ENCODE assay signal across 1 cellular context in the genomic region with DNA sequence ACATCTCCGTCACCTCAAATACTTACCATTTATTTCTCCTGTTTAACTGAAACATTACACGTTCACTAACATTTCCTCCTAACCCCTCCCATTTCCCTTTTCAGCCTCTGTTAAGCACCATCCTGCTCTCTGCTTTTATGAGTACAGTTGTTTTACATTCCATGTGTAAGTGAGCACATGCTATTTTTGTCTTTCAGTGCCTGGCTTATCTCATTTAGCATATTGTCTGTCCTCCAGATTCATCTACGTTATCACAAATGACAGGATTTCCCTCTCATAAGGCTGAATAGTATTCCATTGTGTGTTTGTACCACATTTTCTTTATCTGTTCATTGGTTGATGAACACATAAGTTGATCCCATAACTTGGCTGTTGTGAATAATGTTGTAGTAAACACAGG.
TF ChIP-seq lines count a peak whose summit lies in the region.

No MANE protein-coding gene starts in this region.

TF ChIP-seq in K562, 482 proteins besides CTCF, POLR2A, EP300 and RAD21 (continued from another document and continues in another):
- no peak for TF ChIP-seq STAT6 (CRISPR knock-in tag; IDR thresholded peaks at IDR 0.05)
- no peak for TF ChIP-seq NFRKB (IDR thresholded peaks at IDR 0.05; ENCODE audit: low read depth)
- TF ChIP-seq NRF1 (conservative IDR thresholded peaks at IDR 0.05 in 1 of 2, IDR thresholded peaks at IDR 0.05 in 1 of 2): no peak
- TF ChIP-seq ZNF121 (CRISPR knock-in tag; conservative IDR thresholded peaks at IDR 0.05): no peak
- TF ChIP-seq TEAD2 (tag; IDR thresholded peaks at IDR 0.05): peak; percentile 83
- no peak for TF ChIP-seq HMG20A (CRISPR knock-in tag; conservative IDR thresholded peaks at IDR 0.05)
- TF ChIP-seq ZNF354B (CRISPR knock-in tag; IDR thresholded peaks at IDR 0.05): no peak
- TF ChIP-seq RB1 (IDR thresholded peaks at IDR 0.05; ENCODE audit: low read depth): peak; percentile 63; the same call in 1 of the 2 replicates
- peak; percentile 88 for TF ChIP-seq EP400 (IDR thresholded peaks at IDR 0.05)
- TF ChIP-seq ZNF668 (CRISPR knock-in tag; IDR thresholded peaks at IDR 0.05): no peak
- TF ChIP-seq SRF (CRISPR knock-in tag; IDR thresholded peaks at IDR 0.05): peak in 1 of 2 experiments; percentile 27; a peak in 1 of 4 replicates
- TF ChIP-seq CHCHD3 (CRISPR knock-in tag; IDR thresholded peaks at IDR 0.05): 0 out of 2 replicates have a peak, but pooled peaks have one; percentile 13
- TF ChIP-seq L3MBTL2 (IDR thresholded peaks at IDR 0.05): peak; percentile 76
- TF ChIP-seq, protein P1, sequence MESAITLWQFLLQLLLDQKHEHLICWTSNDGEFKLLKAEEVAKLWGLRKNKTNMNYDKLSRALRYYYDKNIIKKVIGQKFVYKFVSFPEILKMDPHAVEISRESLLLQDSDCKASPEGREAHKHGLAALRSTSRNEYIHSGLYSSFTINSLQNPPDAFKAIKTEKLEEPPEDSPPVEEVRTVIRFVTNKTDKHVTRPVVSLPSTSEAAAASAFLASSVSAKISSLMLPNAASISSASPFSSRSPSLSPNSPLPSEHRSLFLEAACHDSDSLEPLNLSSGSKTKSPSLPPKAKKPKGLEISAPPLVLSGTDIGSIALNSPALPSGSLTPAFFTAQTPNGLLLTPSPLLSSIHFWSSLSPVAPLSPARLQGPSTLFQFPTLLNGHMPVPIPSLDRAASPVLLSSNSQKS (CRISPR knock-in tag; IDR thresholded peaks at IDR 0.05): no peak
- TF ChIP-seq, protein P2, sequence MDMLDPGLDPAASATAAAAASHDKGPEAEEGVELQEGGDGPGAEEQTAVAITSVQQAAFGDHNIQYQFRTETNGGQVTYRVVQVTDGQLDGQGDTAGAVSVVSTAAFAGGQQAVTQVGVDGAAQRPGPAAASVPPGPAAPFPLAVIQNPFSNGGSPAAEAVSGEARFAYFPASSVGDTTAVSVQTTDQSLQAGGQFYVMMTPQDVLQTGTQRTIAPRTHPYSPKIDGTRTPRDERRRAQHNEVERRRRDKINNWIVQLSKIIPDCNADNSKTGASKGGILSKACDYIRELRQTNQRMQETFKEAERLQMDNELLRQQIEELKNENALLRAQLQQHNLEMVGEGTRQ (CRISPR knock-in tag; IDR thresholded peaks at IDR 0.05): no peak
- TF ChIP-seq, protein P3, sequence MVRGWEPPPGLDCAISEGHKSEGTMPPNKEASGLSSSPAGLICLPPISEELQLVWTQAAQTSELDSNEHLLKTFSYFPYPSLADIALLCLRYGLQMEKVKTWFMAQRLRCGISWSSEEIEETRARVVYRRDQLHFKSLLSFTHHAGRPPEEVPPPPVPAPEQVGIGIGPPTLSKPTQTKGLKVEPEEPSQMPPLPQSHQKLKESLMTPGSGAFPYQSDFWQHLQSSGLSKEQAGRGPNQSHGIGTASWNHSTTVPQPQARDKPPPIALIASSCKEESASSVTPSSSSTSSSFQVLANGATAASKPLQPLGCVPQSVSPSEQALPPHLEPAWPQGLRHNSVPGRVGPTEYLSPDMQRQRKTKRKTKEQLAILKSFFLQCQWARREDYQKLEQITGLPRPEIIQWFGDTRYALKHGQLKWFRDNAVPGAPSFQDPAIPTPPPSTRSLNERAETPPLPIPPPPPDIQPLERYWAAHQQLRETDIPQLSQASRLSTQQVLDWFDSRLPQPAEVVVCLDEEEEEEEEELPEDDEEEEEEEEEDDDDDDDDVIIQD (CRISPR knock-in tag; IDR thresholded peaks at IDR 0.05): no peak
- no peak for TF ChIP-seq ZNF316 (IDR thresholded peaks at IDR 0.05)
- TF ChIP-seq SLC30A9 (CRISPR knock-in tag; IDR thresholded peaks at IDR 0.05): no peak
- no peak for TF ChIP-seq NFIX (CRISPR knock-in tag; IDR thresholded peaks at IDR 0.05; ENCODE audit: low read depth)
- TF ChIP-seq TGIF2 (CRISPR knock-in tag; IDR thresholded peaks at IDR 0.05): no peak
- TF ChIP-seq ZC3H4 (CRISPR knock-in tag; IDR thresholded peaks at IDR 0.05; ENCODE audit: borderline replicate concordance): no peak
- peak; percentile 43; the same call in 1 of the 2 replicates for TF ChIP-seq GABPA (tag; conservative IDR thresholded peaks at IDR 0.05; ENCODE audit: low read depth)
- no peak for TF ChIP-seq ZNF134 (CRISPR knock-in tag; conservative IDR thresholded peaks at IDR 0.05)
- peak; percentile 58; the same call in 1 of the 2 replicates for TF ChIP-seq RNF2 (IDR thresholded peaks at IDR 0.05)
- TF ChIP-seq KAT7 (CRISPR knock-in tag; IDR thresholded peaks at IDR 0.05; ENCODE audit: borderline replicate concordance): no peak
- no peak for TF ChIP-seq SNIP1 (IDR thresholded peaks at IDR 0.05; ENCODE audit: low read depth)
- no peak for TF ChIP-seq HNRNPK (IDR thresholded peaks at IDR 0.05; ENCODE audit: low read depth, low read length, poor library complexity, severe bottlenecking)
- no peak for TF ChIP-seq ELK1 (CRISPR knock-in tag; IDR thresholded peaks at IDR 0.05)
- TF ChIP-seq NEUROD1 (IDR thresholded peaks at IDR 0.05; ENCODE audit: borderline replicate concordance, low read depth, low read length, partially characterized antibody): no peak
- TF ChIP-seq CBFB (CRISPR knock-in tag; IDR thresholded peaks at IDR 0.05): no peak
- TF ChIP-seq FOXA3 (CRISPR knock-in tag; conservative IDR thresholded peaks at IDR 0.05 in 1 of 2, IDR thresholded peaks at IDR 0.05 in 1 of 2): no peak
- TF ChIP-seq KLF10 (CRISPR knock-in tag; IDR thresholded peaks at IDR 0.05): no peak
- peak; percentile 64 to 90; a peak in 3 of 4 replicates for TF ChIP-seq TBL1XR1 (IDR thresholded peaks at IDR 0.05; ENCODE audit: low read length in 2 of 2)
- TF ChIP-seq YBX1 (IDR thresholded peaks at IDR 0.05): no peak
- TF ChIP-seq HDAC3 (IDR thresholded peaks at IDR 0.05; ENCODE audit: borderline replicate concordance, partially characterized antibody): peak; percentile 90
- TF ChIP-seq ZNF57 (CRISPR knock-in tag; IDR thresholded peaks at IDR 0.05): no peak
- TF ChIP-seq ZNF696 (CRISPR knock-in tag; conservative IDR thresholded peaks at IDR 0.05): no peak
- no peak for TF ChIP-seq MCM3 (IDR thresholded peaks at IDR 0.05)
- peak; percentile 97 for TF ChIP-seq SMARCE1 (IDR thresholded peaks at IDR 0.05)
- TF ChIP-seq ETV6 (IDR thresholded peaks at IDR 0.05; ENCODE audit: borderline replicate concordance in 1 of 2, low read depth in 2 of 2, low read length in 1 of 2): peak in 1 of 2 experiments; percentile 57; a peak in 1 of 4 replicates
- TF ChIP-seq ETV6 (CRISPR knock-in tag; IDR thresholded peaks at IDR 0.05; ENCODE audit: borderline replicate concordance): no peak
- TF ChIP-seq PATZ1 (CRISPR knock-in tag; IDR thresholded peaks at IDR 0.05; ENCODE audit: borderline replicate concordance): no peak
- no peak for TF ChIP-seq DNMT1 (IDR thresholded peaks at IDR 0.05)
- peak; percentile 92 to 100; a peak in 3 of 4 replicates for TF ChIP-seq HDAC1 (IDR thresholded peaks at IDR 0.05)
- TF ChIP-seq, protein P4, sequence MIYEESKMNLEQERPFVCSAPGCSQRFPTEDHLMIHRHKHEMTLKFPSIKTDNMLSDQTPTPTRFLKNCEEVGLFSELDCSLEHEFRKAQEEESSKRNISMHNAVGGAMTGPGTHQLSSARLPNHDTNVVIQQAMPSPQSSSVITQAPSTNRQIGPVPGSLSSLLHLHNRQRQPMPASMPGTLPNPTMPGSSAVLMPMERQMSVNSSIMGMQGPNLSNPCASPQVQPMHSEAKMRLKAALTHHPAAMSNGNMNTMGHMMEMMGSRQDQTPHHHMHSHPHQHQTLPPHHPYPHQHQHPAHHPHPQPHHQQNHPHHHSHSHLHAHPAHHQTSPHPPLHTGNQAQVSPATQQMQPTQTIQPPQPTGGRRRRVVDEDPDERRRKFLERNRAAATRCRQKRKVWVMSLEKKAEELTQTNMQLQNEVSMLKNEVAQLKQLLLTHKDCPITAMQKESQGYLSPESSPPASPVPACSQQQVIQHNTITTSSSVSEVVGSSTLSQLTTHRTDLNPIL (CRISPR knock-in tag; IDR thresholded peaks at IDR 0.05): no peak
- TF ChIP-seq RHOXF2B (CRISPR knock-in tag; conservative IDR thresholded peaks at IDR 0.05): no peak
- peak; percentile 99 for TF ChIP-seq KDM1A (IDR thresholded peaks at IDR 0.05)
- TF ChIP-seq, protein P5, sequence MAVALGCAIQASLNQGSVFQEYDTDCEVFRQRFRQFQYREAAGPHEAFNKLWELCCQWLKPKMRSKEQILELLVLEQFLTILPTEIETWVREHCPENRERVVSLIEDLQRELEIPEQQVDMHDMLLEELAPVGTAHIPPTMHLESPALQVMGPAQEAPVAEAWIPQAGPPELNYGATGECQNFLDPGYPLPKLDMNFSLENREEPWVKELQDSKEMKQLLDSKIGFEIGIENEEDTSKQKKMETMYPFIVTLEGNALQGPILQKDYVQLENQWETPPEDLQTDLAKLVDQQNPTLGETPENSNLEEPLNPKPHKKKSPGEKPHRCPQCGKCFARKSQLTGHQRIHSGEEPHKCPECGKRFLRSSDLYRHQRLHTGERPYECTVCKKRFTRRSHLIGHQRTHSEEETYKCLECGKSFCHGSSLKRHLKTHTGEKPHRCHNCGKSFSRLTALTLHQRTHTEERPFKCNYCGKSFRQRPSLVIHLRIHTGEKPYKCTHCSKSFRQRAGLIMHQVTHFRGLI (CRISPR knock-in tag; IDR thresholded peaks at IDR 0.05): no peak
- TF ChIP-seq CAMTA2 (CRISPR knock-in tag; conservative IDR thresholded peaks at IDR 0.05): no peak
- peak; percentile 77 for TF ChIP-seq GATAD2B (IDR thresholded peaks at IDR 0.05; ENCODE audit: borderline replicate concordance)
- TF ChIP-seq, protein P6, sequence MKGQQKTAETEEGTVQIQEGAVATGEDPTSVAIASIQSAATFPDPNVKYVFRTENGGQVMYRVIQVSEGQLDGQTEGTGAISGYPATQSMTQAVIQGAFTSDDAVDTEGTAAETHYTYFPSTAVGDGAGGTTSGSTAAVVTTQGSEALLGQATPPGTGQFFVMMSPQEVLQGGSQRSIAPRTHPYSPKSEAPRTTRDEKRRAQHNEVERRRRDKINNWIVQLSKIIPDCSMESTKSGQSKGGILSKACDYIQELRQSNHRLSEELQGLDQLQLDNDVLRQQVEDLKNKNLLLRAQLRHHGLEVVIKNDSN (CRISPR knock-in tag; IDR thresholded peaks at IDR 0.05): no peak
- TF ChIP-seq BACH1 (tag; IDR thresholded peaks at IDR 0.05): no peak
- no peak for TF ChIP-seq ZNF79 (CRISPR knock-in tag; IDR thresholded peaks at IDR 0.05; ENCODE audit: low read depth)
- TF ChIP-seq SMAD4 (CRISPR knock-in tag; conservative IDR thresholded peaks at IDR 0.05): no peak; the same call in 1 of the 2 replicates
- TF ChIP-seq HDAC8 (tag; IDR thresholded peaks at IDR 0.05): no peak
- no peak for TF ChIP-seq FOXA1 (IDR thresholded peaks at IDR 0.05; ENCODE audit: borderline replicate concordance)
- no peak for TF ChIP-seq ATF2 (CRISPR knock-in tag; IDR thresholded peaks at IDR 0.05)
- TF ChIP-seq, protein P7, sequence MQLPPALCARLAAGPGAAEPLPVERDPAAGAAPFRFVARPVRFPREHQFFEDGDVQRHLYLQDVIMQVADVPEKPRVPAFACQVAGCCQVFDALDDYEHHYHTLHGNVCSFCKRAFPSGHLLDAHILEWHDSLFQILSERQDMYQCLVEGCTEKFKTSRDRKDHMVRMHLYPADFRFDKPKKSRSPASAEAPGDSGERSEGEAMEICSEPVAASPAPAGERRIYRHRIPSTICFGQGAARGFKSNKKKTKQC (CRISPR knock-in tag; IDR thresholded peaks at IDR 0.05): no peak
- no peak for TF ChIP-seq PRMT5 (CRISPR knock-in tag; IDR thresholded peaks at IDR 0.05)
- TF ChIP-seq ZNF764 (CRISPR knock-in tag; IDR thresholded peaks at IDR 0.05; ENCODE audit: low read depth): no peak
